ENCODE assay signal across 18 cellular contexts in the genomic region with DNA sequence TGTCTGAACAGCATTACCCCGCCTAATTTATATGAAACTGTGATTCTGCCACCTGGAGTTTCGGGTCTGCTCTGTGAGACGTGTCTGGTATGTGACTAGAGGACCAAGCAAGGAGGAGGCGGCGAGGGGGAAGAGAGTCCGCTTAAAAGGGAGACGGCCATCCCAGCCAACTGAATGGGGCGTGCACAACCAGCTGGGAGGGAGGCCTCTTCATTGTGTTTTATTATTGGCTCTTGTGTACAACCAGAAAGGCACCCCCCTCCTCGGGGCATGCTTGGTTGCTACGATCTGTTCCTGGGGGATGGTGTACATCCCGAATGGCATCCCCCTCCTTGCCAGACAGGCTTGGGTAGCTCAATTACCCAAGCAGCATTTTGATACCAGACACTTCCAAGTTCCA.
"Had no signal": no experiment of that assay in that cellular context is flagged by ENCODE, and none has a peak within 500 bp of the region (broad histone marks: within the 10 kb centered on the region; RNA-seq: fewer than 3 reads in every experiment).

No MANE protein-coding gene starts in this region.

- H3K9me3 ChIP-seq: adrenal gland had no signal

- DNase-seq: activated CD4-positive, alpha-beta T cell treated with anti-CD3 and anti-CD28 coated beads for 4 hours; activated CD8-positive, alpha-beta memory T cell treated with anti-CD3 and anti-CD28 coated beads, Interleukin-2, amount 50 U/mL, for 4 hours; activated CD8-positive, alpha-beta T cell treated with anti-CD3 and anti-CD28 coated beads for 36 hours; activated naive CD4-positive, alpha-beta T cell treated with anti-CD3 and anti-CD28 coated beads, Interleukin-2, amount 50 U/mL, for 16 hours; activated naive CD8-positive, alpha-beta T cell treated with anti-CD3 and anti-CD28 coated beads, Interleukin-2, amount 10 ng/mL, durations not matched to agents 7 days and 5 days; activated T-cell treated with anti-CD3 and anti-CD28 coated beads, Interleukin-2, amount 50 U/mL, for 72 hours; adrenal gland; KG1; NCI-H1048; NCI-H1930; NCI-H2107; NCI-H446; NCI-H524; PC-3; SHP77 treated with DMSO at 0.1 percent for 48 hours had no signal

- H3K36me3 ChIP-seq: adrenal gland had no signal

- H3K27me3 ChIP-seq: adrenal gland had no signal

- ATAC-seq: activated CD4-positive, CD25-positive, alpha-beta regulatory T cell treated with anti-CD3 and anti-CD28 coated beads, Interleukin-2, amount 50 U/mL, for 24 hours; activated CD8-positive, alpha-beta T cell treated with anti-CD3 and anti-CD28 coated beads for 36 hours; activated T-cell treated with anti-CD3 and anti-CD28 coated beads, Interleukin-2, amount 50 U/mL, for 72 hours; PC-3 had no signal

- H3K27ac ChIP-seq: adrenal gland had no signal

- FAIRE-seq: bronchial epithelial cell, RCC 7860 had no signal

- H3K4me3 ChIP-seq: adrenal gland had no signal

- H3K4me1 ChIP-seq: adrenal gland had no signal
